8 cellular contexts compared by ENCODE assay signal in the genomic region with DNA sequence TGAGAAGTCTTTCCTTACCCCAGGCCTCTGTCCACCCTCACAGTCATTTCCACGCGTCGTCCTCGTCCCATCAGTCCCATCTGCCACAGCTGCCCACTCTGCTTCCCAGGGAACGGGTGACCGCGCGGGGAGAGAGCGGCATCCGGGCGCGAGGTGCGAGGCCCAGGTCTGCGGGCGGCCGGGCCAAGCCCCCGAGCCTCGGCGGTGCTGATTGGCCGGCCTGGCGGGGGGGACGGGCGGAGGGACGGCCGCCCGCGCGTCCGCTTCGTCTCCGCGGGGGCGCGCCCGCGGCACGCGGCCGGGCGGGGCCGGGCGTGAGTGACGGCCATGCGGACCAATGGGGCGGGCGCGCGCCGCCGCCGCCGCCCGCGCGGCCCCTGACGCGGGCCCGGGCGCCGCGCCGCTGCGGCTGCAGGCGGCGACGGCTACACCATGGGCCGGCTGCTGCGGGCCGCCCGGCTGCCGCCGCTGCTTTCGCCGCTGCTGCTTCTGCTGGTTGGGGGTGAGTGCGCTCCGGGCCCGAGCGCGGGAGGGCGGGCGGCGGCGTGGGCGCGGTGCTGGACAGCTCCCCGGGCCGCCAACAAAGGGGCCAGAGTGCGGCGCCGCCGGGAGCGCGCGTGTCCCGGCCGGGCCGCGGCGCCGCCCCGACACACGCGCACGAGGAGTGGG. TPM values are rescaled to one million over a fixed set of nuclear protein-coding genes. Genes with fewer than 3 reads are reported as not detected.
DNase-seq lines count a peak whose midpoint lies in the region; ATAC-seq and TF ChIP-seq lines count a peak whose summit lies in the region.

A gene with protein sequence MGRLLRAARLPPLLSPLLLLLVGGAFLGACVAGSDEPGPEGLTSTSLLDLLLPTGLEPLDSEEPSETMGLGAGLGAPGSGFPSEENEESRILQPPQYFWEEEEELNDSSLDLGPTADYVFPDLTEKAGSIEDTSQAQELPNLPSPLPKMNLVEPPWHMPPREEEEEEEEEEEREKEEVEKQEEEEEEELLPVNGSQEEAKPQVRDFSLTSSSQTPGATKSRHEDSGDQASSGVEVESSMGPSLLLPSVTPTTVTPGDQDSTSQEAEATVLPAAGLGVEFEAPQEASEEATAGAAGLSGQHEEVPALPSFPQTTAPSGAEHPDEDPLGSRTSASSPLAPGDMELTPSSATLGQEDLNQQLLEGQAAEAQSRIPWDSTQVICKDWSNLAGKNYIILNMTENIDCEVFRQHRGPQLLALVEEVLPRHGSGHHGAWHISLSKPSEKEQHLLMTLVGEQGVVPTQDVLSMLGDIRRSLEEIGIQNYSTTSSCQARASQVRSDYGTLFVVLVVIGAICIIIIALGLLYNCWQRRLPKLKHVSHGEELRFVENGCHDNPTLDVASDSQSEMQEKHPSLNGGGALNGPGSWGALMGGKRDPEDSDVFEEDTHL (plus strand): TSS at position 398 of the 669 bp plus-strand sequence. CDS start 35 bp downstream, at position 433.

- H3K27ac ChIP-seq in RWPE2 (ENCODE audit: poor library complexity, severe bottlenecking) (no peak within 1 kb of the TSS), psoas muscle (no peak within 1 kb of the TSS)

- H3K4me3 ChIP-seq in RWPE2 (ENCODE audit: severe bottlenecking) (peak within 1 kb of the TSS; percentile 64), astrocyte of the cerebellum (ENCODE audit: low read depth, low read length) (peak within 1 kb of the TSS; percentile 39), psoas muscle (peak within 1 kb of the TSS; percentile 69)

- WGBS in psoas muscle, 3 donors: 4 to 7% (median 4%) methylated on average over 43 to 104 of the region's 104 CpGs

- TF ChIP-seq CTCF in RWPE2 (IDR thresholded peaks at IDR 0.05; ENCODE audit: poor library complexity, severe bottlenecking) (no peak), astrocyte of the cerebellum (IDR thresholded peaks at IDR 0.05; ENCODE audit: low read depth, low read length, missing control alignments) (no peak), psoas muscle (IDR thresholded peaks at IDR 0.05) (no peak)

- H3K27me3 ChIP-seq in RWPE2 (ENCODE audit: insufficient read depth, poor library complexity, severe bottlenecking): peaks cover 12% of the 10 kb centered on the region
- peaks cover 0 to 2% (median 2%) of the 10 kb centered on the region in 3 donors for H3K27me3 ChIP-seq in psoas muscle (ENCODE audit: insufficient read depth in 3 of 3, low read length in 2 of 3)

- intact Hi-C loops in psoas muscle (cut with DNase I): no loop called here

- H3K36me3 ChIP-seq in RWPE2 (ENCODE audit: low read depth) (no peaks in the 10 kb centered on the region), psoas muscle (ENCODE audit: insufficient read depth in 1 of 2, low read depth in 1 of 2) (no peaks in the 10 kb centered on the region)

- H3K4me1 ChIP-seq in RWPE2 (ENCODE audit: insufficient read depth, poor library complexity, severe bottlenecking) (no peaks in the 10 kb centered on the region), psoas muscle (peaks cover 5% of the 10 kb centered on the region)

- peak; percentile 59 for ATAC-seq in HG02884 (IDR thresholded peaks at IDR 0.05; ENCODE audit: unreplicated experiment)
- peak; percentile 64 for ATAC-seq in RWPE2 (ENCODE audit: low read depth)
- ATAC-seq in psoas muscle: peak; percentile 73 to 94 (median 89)
- ATAC-seq in HG03045 (IDR thresholded peaks at IDR 0.05; ENCODE audit: unreplicated experiment): no peak
- no peak for ATAC-seq in GM18517 (IDR thresholded peaks at IDR 0.05; ENCODE audit: unreplicated experiment)

- DNase-seq in EH (ENCODE audit: low read depth) (peak; percentile 67), RWPE2 (ENCODE audit: low spot score) (no peak), astrocyte of the cerebellum (ENCODE audit: low read depth) (no peak), hepatic stellate cell (ENCODE audit: low spot score) (peak; percentile 68), psoas muscle (peak; percentile 63 to 74)

- in situ Hi-C loops in astrocyte of the cerebellum (cut with HindIII; ENCODE audit: low sequenced_read_pairs): no loop called here

- H3K9me3 ChIP-seq in RWPE2 (ENCODE audit: severe bottlenecking) (no peaks in the 10 kb centered on the region), psoas muscle (no peaks in the 10 kb centered on the region)

RNA-seq across cellular contexts. Expression of the gene that starts here (rescaled TPM):
- total RNA-seq in psoas muscle: 1 to 10 TPM; 1.4 to 2.6 (median 1.8) TPM
- 1 to 10 TPM; 1.4 to 3.0 (median 2.5) TPM for polyA plus RNA-seq in psoas muscle

Comparison
In these comparisons a context has a peak if more than half of its experiments do, and no peak if none do; other contexts are left out.
1. DNase-seq: peak in EH (single experiment), hepatic stellate cell (single experiment) and psoas muscle (2 of 2); none in RWPE2 (single experiment) and astrocyte of the cerebellum (single experiment).
2. ATAC-seq: peak in HG02884 (single experiment), RWPE2 (single experiment) and psoas muscle (4 of 4); none in HG03045 (single experiment) and GM18517 (single experiment).
3. Peak in every context shown above with its lines, with median percentiles within 50 percentile points of each other: H3K4me3 ChIP-seq.